In genomic region chr3:33363113-33363800, GRCh38 we compare ENCODE assay signal across 1 cellular context.
TF ChIP-seq lines count a peak whose summit lies in the region.

No MANE protein-coding gene starts in this region.

TF ChIP-seq in IMR-90, 13 proteins besides CTCF, POLR2A, EP300 and RAD21 (continued from another document):
- TF ChIP-seq MXI1 (IDR thresholded peaks at IDR 0.05; ENCODE audit: borderline replicate concordance, low read depth, low read length) (no peak), RFX5 (IDR thresholded peaks at IDR 0.05; ENCODE audit: low read depth, low read length) (no peak), BHLHE40 (IDR thresholded peaks at IDR 0.05; ENCODE audit: low read depth, low read length) (no peak), RCOR1 (IDR thresholded peaks at IDR 0.05; ENCODE audit: insufficient replicate concordance, low read length) (no peak), CHD1 (IDR thresholded peaks at IDR 0.05; ENCODE audit: low read depth, low read length) (no peak), ELK1 (IDR thresholded peaks at IDR 0.05; ENCODE audit: borderline replicate concordance, low read depth, low read length) (no peak)
TF ChIP-seq in IMR-90: peak in this region for 0.
